In the genomic region with DNA sequence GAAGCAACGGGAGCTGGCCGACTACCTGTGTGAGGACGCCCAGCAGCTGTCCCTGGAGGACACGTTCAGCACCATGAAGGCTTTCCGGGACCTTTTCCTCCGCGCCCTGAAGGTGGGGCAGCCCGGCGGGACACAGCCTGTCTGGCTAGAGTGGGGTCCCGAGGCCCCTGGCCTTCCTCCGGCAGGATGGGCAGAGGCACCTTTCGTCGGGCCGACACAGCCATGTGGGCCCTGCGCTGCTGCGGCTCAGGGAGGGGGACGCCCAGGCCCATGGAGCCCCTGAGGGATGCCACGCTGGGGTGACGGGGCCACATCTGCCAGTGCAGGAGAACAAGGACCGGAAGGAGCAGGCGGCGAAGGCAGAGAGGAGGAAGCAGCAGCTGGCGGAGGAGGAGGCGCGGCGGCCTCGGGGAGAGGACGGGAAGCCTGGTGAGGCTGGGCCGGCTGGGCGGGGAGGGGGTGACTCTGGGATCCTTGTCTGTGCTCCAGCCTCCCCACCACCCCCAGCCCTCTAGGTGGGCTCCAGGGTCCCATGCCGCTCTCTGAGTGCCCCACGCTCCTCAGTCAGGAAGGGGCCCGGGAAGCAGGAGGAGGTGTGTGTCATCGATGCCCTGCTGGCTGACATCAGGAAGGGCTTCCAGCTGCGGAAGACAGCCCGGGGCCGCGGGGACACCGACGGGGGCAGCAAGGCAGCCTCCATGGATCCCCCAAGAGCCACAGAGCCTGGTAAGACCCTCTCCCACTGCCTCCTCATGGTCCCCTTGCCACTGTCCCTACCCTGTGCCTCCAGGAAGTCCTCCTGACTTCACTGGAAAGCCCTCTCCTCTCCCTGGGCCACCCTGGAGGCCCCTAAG, we compare ENCODE assay signal across 23 cellular contexts.
"Had no signal": no experiment of that assay in that cellular context is flagged by ENCODE, and none has a peak within 500 bp of the region (broad histone marks: within the 10 kb centered on the region; RNA-seq: fewer than 3 reads in every experiment).

No MANE protein-coding gene starts in this region.

- DNase-seq: activated CD4-positive, alpha-beta memory T cell treated with anti-CD3 and anti-CD28 coated beads, Interleukin-2, amount 10 ng/mL, durations not matched to agents 7 days and 5 days; activated CD4-positive, alpha-beta T cell treated with anti-CD3 and anti-CD28 coated beads for 1 hour; activated CD4-positive, alpha-beta T cell treated with anti-CD3 and anti-CD28 coated beads for 4 hours; activated CD4-positive, alpha-beta T cell treated with anti-CD3 and anti-CD28 coated beads, Interleukin-2, amount 10 ng/mL, durations not matched to agents 7 days and 5 days; activated CD4-positive, alpha-beta T cell treated with anti-CD3 and anti-CD28 coated beads, Interleukin-2, amount 50 U/mL, for 4 hours; activated CD8-positive, alpha-beta memory T cell treated with anti-CD3 and anti-CD28 coated beads, Interleukin-2, amount 50 U/mL, for 48 hours; activated gamma-delta T cell; activated naive CD4-positive, alpha-beta T cell; activated naive CD4-positive, alpha-beta T cell treated with anti-CD3 and anti-CD28 coated beads, Interleukin-2, amount 10 ng/mL, durations not matched to agents 7 days and 5 days; activated naive CD8-positive, alpha-beta T cell treated with anti-CD3 and anti-CD28 coated beads, Interleukin-2, amount 10 ng/mL, durations not matched to agents 7 days and 5 days; activated T-cell treated with anti-CD3 and anti-CD28 coated beads for 4 hours; activated T-cell treated with anti-CD3 and anti-CD28 coated beads, Interleukin-2, amount 50 U/mL, for 24 hours; activated T-cell treated with anti-CD3 and anti-CD28 coated beads, Interleukin-2, amount 50 U/mL, for 72 hours; dorsolateral prefrontal cortex; effector memory CD4-positive, alpha-beta T cell; endodermal cell; foreskin fibroblast; hippocampal formation had no signal

- ATAC-seq: activated naive CD4-positive, alpha-beta T cell treated with anti-CD3 and anti-CD28 coated beads, Interleukin-2, amount 50 U/mL, for 72 hours; activated T-cell treated with anti-CD3 and anti-CD28 coated beads, Interleukin-2, amount 50 U/mL, for 72 hours; esophagus mucosa; WTC11 had no signal

- H3K27me3 ChIP-seq: ascending aorta, dorsolateral prefrontal cortex had no signal

- H3K4me3 ChIP-seq: ascending aorta, coronary artery, dorsolateral prefrontal cortex had no signal
